ENCODE assay signal across 8 cellular contexts in genomic region chrX:11787564-11787963, GRCh38. TPM values are rescaled to one million over a fixed set of nuclear protein-coding genes. Genes with fewer than 3 reads are reported as not detected.
DNase-seq lines count a peak whose midpoint lies in the region; ATAC-seq, FAIRE-seq and TF ChIP-seq lines count a peak whose summit lies in the region.

No MANE protein-coding gene starts in this region.

- peak; percentile 47 for ATAC-seq in HG02885 (IDR thresholded peaks at IDR 0.05; ENCODE audit: poor library complexity, unreplicated experiment)
- ATAC-seq in GM21423 (IDR thresholded peaks at IDR 0.05; ENCODE audit: unreplicated experiment): no peak
- ATAC-seq in HG03378 (IDR thresholded peaks at IDR 0.05; ENCODE audit: unreplicated experiment): no peak

- H2BK15ac ChIP-seq in H1 (ENCODE audit: low read length): no peak overlapping the region

- no peak overlapping the region for H4K5ac ChIP-seq in H1 (ENCODE audit: insufficient read length, low read depth, low read length)

- no peak overlapping the region for H2BK20ac ChIP-seq in H1 (ENCODE audit: low read length)

- H3K27me3 ChIP-seq in BJ (ENCODE audit: control insufficient read depth, insufficient read depth, low read length): no peaks in the 10 kb centered on the region
- no peaks in the 10 kb centered on the region for H3K27me3 ChIP-seq in H1 (replicated peaks in 1 of 4; ENCODE audit: control insufficient read depth in 3 of 4, extremely low read depth in 1 of 4, insufficient read depth in 3 of 4, low read length in 3 of 4)

- no peak overlapping the region for H2AK5ac ChIP-seq in H1 (ENCODE audit: low read depth, low read length)

- H3K4me1 ChIP-seq in H1 (replicated peaks in 1 of 4; ENCODE audit: control insufficient read depth in 3 of 4, insufficient read depth in 4 of 4, low read length in 3 of 4): no peaks in the 10 kb centered on the region

- H3K14ac ChIP-seq in H1 (ENCODE audit: insufficient read length): no peak overlapping the region

- H3K27ac ChIP-seq in H1 (ENCODE audit: low read depth, low read length): no peak overlapping the region

- H4K91ac ChIP-seq in H1 (replicated peaks; ENCODE audit: insufficient read length, low read length): no peak overlapping the region

- no peaks in the 10 kb centered on the region for H3K27me3 Mint-ChIP-seq in activated CD4-positive, alpha-beta memory T cell treated with anti-CD3 and anti-CD28 coated beads, Interleukin-2, amount 10 ng/mL, durations not matched to agents 7 days and 5 days

- H3K27ac Mint-ChIP-seq in activated CD4-positive, alpha-beta memory T cell treated with anti-CD3 and anti-CD28 coated beads, Interleukin-2, amount 10 ng/mL, durations not matched to agents 7 days and 5 days: no peak overlapping the region

- no peak overlapping the region for H4K8ac ChIP-seq in H1 (ENCODE audit: extremely low read depth, insufficient read depth, low read length)

- H2AFZ ChIP-seq in H1 (ENCODE audit: low read length): no peak overlapping the region

- no peaks in the 10 kb centered on the region for H3K9me3 ChIP-seq in H1 (ENCODE audit: insufficient read depth in 2 of 2, low read depth in 1 of 2, low read length in 1 of 2)

- H3K9me3 Mint-ChIP-seq in activated CD4-positive, alpha-beta memory T cell treated with anti-CD3 and anti-CD28 coated beads, Interleukin-2, amount 10 ng/mL, durations not matched to agents 7 days and 5 days: no peaks in the 10 kb centered on the region

- peak; percentile 57 to 63 for TF ChIP-seq RAD21 in H1 (IDR thresholded peaks at IDR 0.05 in 1 of 2, conservative IDR thresholded peaks at IDR 0.05 in 1 of 2; ENCODE audit: low read depth in 2 of 2, low read length in 2 of 2)

- no peak overlapping the region for H3K18ac ChIP-seq in H1 (ENCODE audit: extremely low read depth, low read length)

- H3K79me1 ChIP-seq in H1 (ENCODE audit: low read depth, low read length): no peaks in the 10 kb centered on the region

- no peaks in the 10 kb centered on the region for H3K23me2 ChIP-seq in H1 (ENCODE audit: low read depth, low read length)

- H2BK5ac ChIP-seq in H1 (ENCODE audit: low read depth, low read length): no peak overlapping the region

- 6% methylated on average over 8 of the region's 18 CpGs; no CpG with 5 or more reads in 1 of the 2 experiments for WGBS in H1 (ENCODE audit: extremely low coverage in 1 of 2, insufficient coverage in 1 of 2, insufficient read length in 1 of 2, insufficient replicate concordance in 2 of 2, low coverage in 1 of 2, low lambda C conversion rate in 2 of 2, missing lambda C conversion rate in 1 of 2), 2 experiments

- H2BK120ac ChIP-seq in H1 (replicated peaks; ENCODE audit: low read depth, low read length): no peak overlapping the region

- H3K9ac ChIP-seq in H1 (replicated peaks in 1 of 4; ENCODE audit: extremely low read depth in 1 of 4, low read depth in 3 of 4, low read length in 3 of 4): no peak overlapping the region

- H2BK12ac ChIP-seq in H1 (ENCODE audit: low read depth, low read length): no peak overlapping the region

- DNase-seq in BJ (ENCODE audit: low read depth) (no peak), H1 (ENCODE audit: low read depth in 1 of 2, low spot score in 2 of 2) (peak; percentile 75 to 80), mucosa of gallbladder (ENCODE audit: low spot score) (peak; percentile 34)
- peak; percentile 70 for DNase-seq in activated CD4-positive, alpha-beta memory T cell treated with anti-CD3 and anti-CD28 coated beads, Interleukin-2, amount 10 ng/mL, durations not matched to agents 7 days and 5 days
- DNase-seq in stimulated activated CD8-positive, alpha-beta memory T cell treated with anti-CD3 and anti-CD28 coated beads, Interleukin-2, amount 100 ng/mL, for 48 hours (ENCODE audit: low read depth in 2 of 2): peak; percentile 50

- H3K4me3 ChIP-seq in BJ (ENCODE audit: low read depth, low read length): no peak overlapping the region
- H3K4me3 ChIP-seq in H1 (ENCODE audit: extremely low read depth in 1 of 4, insufficient read depth in 2 of 4, low read depth in 3 of 4, low read length in 4 of 4): no peak overlapping the region

- TF ChIP-seq CTCF in BJ (IDR thresholded peaks at IDR 0.05; ENCODE audit: insufficient read depth, low read depth, low read length) (peak; percentile 45), H1 (IDR thresholded peaks at IDR 0.05; ENCODE audit: control extremely low read depth in 1 of 3, insufficient read depth in 1 of 3, low read depth in 1 of 3, low read length in 3 of 3) (peak; percentile 41 to 79 (median 62))

- TF ChIP-seq EP300 in H1 (IDR thresholded peaks at IDR 0.05; ENCODE audit: borderline replicate concordance in 1 of 2, low read depth in 2 of 2, low read length in 2 of 2): no peak

- no peak overlapping the region for H3K4ac ChIP-seq in H1 (replicated peaks; ENCODE audit: insufficient read length, low read depth, low read length)

- H3K56ac ChIP-seq in H1 (replicated peaks; ENCODE audit: insufficient read length, low read depth, low read length): no peak overlapping the region

- no peak for TF ChIP-seq POLR2A in H1 (IDR thresholded peaks at IDR 0.05; ENCODE audit: control extremely low read depth in 1 of 2, low read depth in 2 of 2, low read length in 2 of 2)

- FAIRE-seq in H1 (lab: Jason Lieb, UNC): peak; percentile 84

- no peaks in the 10 kb centered on the region for H3K36me3 ChIP-seq in BJ (ENCODE audit: control insufficient read depth, insufficient read depth, low read length)
- H3K36me3 ChIP-seq in H1 (ENCODE audit: control insufficient read depth in 2 of 4, insufficient read depth in 4 of 4, low read length in 3 of 4): no peaks in the 10 kb centered on the region

- H3K4me1 Mint-ChIP-seq in activated CD4-positive, alpha-beta memory T cell treated with anti-CD3 and anti-CD28 coated beads, Interleukin-2, amount 10 ng/mL, durations not matched to agents 7 days and 5 days: peaks cover 12% of the 10 kb centered on the region

- H4K20me1 ChIP-seq in H1 (replicated peaks in 1 of 2; ENCODE audit: control insufficient read depth in 1 of 2, insufficient read depth in 2 of 2, low read length in 2 of 2): no peaks in the 10 kb centered on the region

- H3K23ac ChIP-seq in H1 (ENCODE audit: insufficient read length): no peak overlapping the region

- no peak overlapping the region for H3K4me3 Mint-ChIP-seq in activated CD4-positive, alpha-beta memory T cell treated with anti-CD3 and anti-CD28 coated beads, Interleukin-2, amount 10 ng/mL, durations not matched to agents 7 days and 5 days

- no peak overlapping the region for H3K4me2 ChIP-seq in H1 (ENCODE audit: insufficient read depth in 1 of 2, low read depth in 2 of 2, low read length in 2 of 2)

- POLR2A ChIA-PET in BJ (lab: Charles Lee): interaction anchor here (0.6 kb wide), 1 partner anchor 28 kb away, joined by 5 read pairs; no protein-coding TSS in a partner anchor
- POLR2A ChIA-PET in activated CD4-positive, alpha-beta memory T cell treated with anti-CD3 and anti-CD28 coated beads, Interleukin-2, amount 10 ng/mL, durations not matched to agents 7 days and 5 days (lab: Charles Lee): interaction anchor here (0.7 kb wide), 1 partner anchor 348 kb away, joined by 3 read pairs; no protein-coding TSS in a partner anchor
- POLR2A ChIA-PET in H1 (lab: Charles Lee; ENCODE audit: partially characterized antibody): no interaction called here

- no peaks in the 10 kb centered on the region for H3K36me3 Mint-ChIP-seq in activated CD4-positive, alpha-beta memory T cell treated with anti-CD3 and anti-CD28 coated beads, Interleukin-2, amount 10 ng/mL, durations not matched to agents 7 days and 5 days (ENCODE audit: low read depth)

- H3K79me2 ChIP-seq in H1 (ENCODE audit: control insufficient read depth in 1 of 2, insufficient read depth in 2 of 2, low read length in 2 of 2): no peaks in the 10 kb centered on the region

- CTCF ChIA-PET in BJ (lab: Yijun Ruan, JAX) (interaction anchor here (1.2 kb wide), 1 partner anchor 9 kb away, joined by 3 read pairs; no protein-coding TSS in a partner anchor), H1 (lab: Charles Lee; ENCODE audit: partially characterized antibody) (interaction anchor here (0.6 to 2.0 kb wide), 18 partner anchors 9 to 949 kb away, joined by 3 to 5 read pairs (median 4); partner anchors contain the start of genes ARHGAP6 and MSL3)
- CTCF ChIA-PET in activated CD4-positive, alpha-beta memory T cell treated with anti-CD3 and anti-CD28 coated beads, Interleukin-2, amount 10 ng/mL, durations not matched to agents 7 days and 5 days (lab: Charles Lee): interaction anchor here (0.7 to 1.9 kb wide), 14 partner anchors 9 to 589 kb away, joined by 3 to 6 read pairs (median 4); partner anchors contain the start of gene MSL3

TF ChIP-seq in H1, 55 proteins besides CTCF, POLR2A, EP300 and RAD21:
- no peak for TF ChIP-seq BACH1 (IDR thresholded peaks at IDR 0.05; ENCODE audit: low read length)
- 0 out of 2 replicates have a peak, but pooled peaks have one; percentile 14 for TF ChIP-seq CREB1 (IDR thresholded peaks at IDR 0.05)
- TF ChIP-seq MAX (IDR thresholded peaks at IDR 0.05): peak; percentile 16; the same call in 1 of the 2 replicates
- peak; percentile 74; the same call in 1 of the 2 replicates for TF ChIP-seq TBP (IDR thresholded peaks at IDR 0.05; ENCODE audit: low read depth, low read length)
- no peak for TF ChIP-seq EZH2 (IDR thresholded peaks at IDR 0.05; ENCODE audit: low read depth, low read length, severe bottlenecking)

RNA-seq across cellular contexts. Expression of gene MSL3, which starts 29.5 kb away (rescaled TPM):
- polyA plus RNA-seq in BJ (2011; rRNA removed) (27.2 and 31.6 TPM in 2 replicates), H1 (2011; rRNA removed) (10.5 and 10.6 TPM in 2 replicates)
- polyA minus RNA-seq in BJ (2011; rRNA and poly(A)+ RNA removed): 13.5 and 16.1 TPM in 2 replicates
- 10 to 100 TPM; 59.6 to 65.4 TPM for total RNA-seq in activated CD4-positive, alpha-beta memory T cell treated with anti-CD3 and anti-CD28 coated beads, Interleukin-2, amount 10 ng/mL, durations not matched to agents 7 days and 5 days
- 11.3 and 12.3 TPM in 2 replicates for total RNA-seq in H1 (2021; fragmentation: NEBNext Ultra II Directional; extraction: Animal tissue kit (Norgen Biotek cat#: 25700))
- polyA plus RNA-seq in H1 (2011; cell fraction: cytosol; rRNA removed): 13.8 TPM
- polyA plus RNA-seq in H1 (2011; cell fraction: nucleus; rRNA removed): 19.4 TPM
- 7.0 to 16.0 TPM (median 8.6 TPM) in 4 replicates for polyA plus RNA-seq in H1 (2012, experiment 1 of 2)
- polyA plus RNA-seq in H1 (2012, experiment 2 of 2): 4.0 TPM
- polyA plus RNA-seq in H1 (2013, experiment 1 of 2): 10.8 TPM
- polyA plus RNA-seq in H1 (2013, experiment 2 of 2): 10.2 TPM
- 8.3 and 10.0 TPM in 2 replicates for polyA minus RNA-seq in H1 (2011; rRNA and poly(A)+ RNA removed)
- polyA minus RNA-seq in H1 (2011; cell fraction: cytosol; rRNA and poly(A)+ RNA removed): 5.7 TPM
- polyA minus RNA-seq in H1 (2011; cell fraction: nucleus; rRNA and poly(A)+ RNA removed): 16.7 TPM
- total RNA-seq in mucosa of gallbladder: 24.3 TPM
